9 cellular contexts compared by ENCODE assay signal in genomic region chr7:157000741-157001653, GRCh38. TPM values are rescaled to one million over a fixed set of nuclear protein-coding genes. Genes with fewer than 3 reads are reported as not detected.
DNase-seq lines count a peak whose midpoint lies in the region; ATAC-seq, FAIRE-seq and TF ChIP-seq lines count a peak whose summit lies in the region.
"Had no signal": no experiment of that assay in that cellular context is flagged by ENCODE, and none has a peak within 500 bp of the region (broad histone marks: within the 10 kb centered on the region; RNA-seq: fewer than 3 reads in every experiment).

No MANE protein-coding gene starts in this region.

- H3K36me3 Mint-ChIP-seq in activated naive CD4-positive, alpha-beta T cell treated with anti-CD3 and anti-CD28 coated beads, Interleukin-2, amount 10 ng/mL, durations not matched to agents 7 days and 5 days = no peaks in the 10 kb centered on the region
- H3K36me3 Mint-ChIP-seq in activated T-helper 1 cell treated with anti-CD3 and anti-CD28 coated beads, Interleukin-12 subunit alpha, Interleukin-12 subunit beta, Interleukin-2, Interleukin-4 antibody, amounts not matched to agents 30 ng/mL and 10 ng/mL and 1 ng/mL, durations not matched to agents 14 hours and 24 hours and 36 hours (ENCODE audit: low read depth) = no peaks in the 10 kb centered on the region
- H3K36me3 Mint-ChIP-seq in type B pancreatic cell = peaks cover 4% of the 10 kb centered on the region

- TF ChIP-seq POLR2A in HepG2 (IDR thresholded peaks at IDR 0.05; ENCODE audit: insufficient read depth in 1 of 2, low read depth in 2 of 2, low read length in 2 of 2) = no peak

- H3K9me3 Mint-ChIP-seq in activated naive CD4-positive, alpha-beta T cell treated with anti-CD3 and anti-CD28 coated beads, Interleukin-2, amount 10 ng/mL, durations not matched to agents 7 days and 5 days = no peaks in the 10 kb centered on the region
- H3K9me3 Mint-ChIP-seq in activated T-helper 1 cell treated with anti-CD3 and anti-CD28 coated beads, Interleukin-12 subunit alpha, Interleukin-12 subunit beta, Interleukin-2, Interleukin-4 antibody, amounts not matched to agents 30 ng/mL and 10 ng/mL and 1 ng/mL, durations not matched to agents 14 hours and 24 hours and 36 hours = no peaks in the 10 kb centered on the region
- H3K9me3 Mint-ChIP-seq in type B pancreatic cell = peaks cover 5% of the 10 kb centered on the region

- POLR2A ChIA-PET in HepG2 (lab: Yijun Ruan, JAX) = interaction anchor here (1.0 to 2.1 kb wide), 2 partner anchors 9 to 12 kb away, joined by 4 to 9 read pairs; partner anchors contain the start of gene MNX1

- H3K27me3 ChIP-seq in HepG2 (ENCODE audit: control insufficient read depth in 1 of 2, insufficient read depth in 2 of 2, low read length in 2 of 2) = peaks cover 0 to 27% of the 10 kb centered on the region in 2 experiments; a peak in 4 of 5 replicates

- TF ChIP-seq RAD21 in HepG2 (CRISPR knock-in tag; IDR thresholded peaks at IDR 0.05) = no peak

- H3K27me3 Mint-ChIP-seq in activated naive CD4-positive, alpha-beta T cell treated with anti-CD3 and anti-CD28 coated beads, Interleukin-2, amount 10 ng/mL, durations not matched to agents 7 days and 5 days = peaks cover 100% of the 10 kb centered on the region
- H3K27me3 Mint-ChIP-seq in activated T-helper 1 cell treated with anti-CD3 and anti-CD28 coated beads, Interleukin-12 subunit alpha, Interleukin-12 subunit beta, Interleukin-2, Interleukin-4 antibody, amounts not matched to agents 30 ng/mL and 10 ng/mL and 1 ng/mL, durations not matched to agents 14 hours and 24 hours and 36 hours (ENCODE audit: insufficient read depth) = peaks cover 75% of the 10 kb centered on the region
- peaks cover 86% of the 10 kb centered on the region for H3K27me3 Mint-ChIP-seq in type B pancreatic cell

- no peaks in the 10 kb centered on the region for H3K79me2 ChIP-seq in HepG2 (ENCODE audit: insufficient read depth, low read length)

- intact Hi-C loops in activated T-helper 1 cell treated with anti-CD3 and anti-CD28 coated beads, Interleukin-12 subunit alpha, Interleukin-12 subunit beta, Interleukin-2, Interleukin-4 antibody, amounts not matched to agents 30 ng/mL and 10 ng/mL and 1 ng/mL, durations not matched to agents 14 hours and 24 hours and 36 hours (cut with micrococcal nuclease) = loop anchor here (2.0 to 5.0 kb wide), 3 partner anchors 16 to 1544 kb away; no protein-coding TSS in a partner anchor
- intact Hi-C loops in HepG2 (cut with micrococcal nuclease; ENCODE audit: unreplicated experiment) = no loop called here

- no peak for FAIRE-seq in HepG2 (lab: Jason Lieb, UNC)

- peak; percentile 11; the same call in 1 of the 3 replicates for ATAC-seq in HepG2
- no peak for ATAC-seq in GM21576 (IDR thresholded peaks at IDR 0.05; ENCODE audit: unreplicated experiment)
- no peak for ATAC-seq in HG03520 (IDR thresholded peaks at IDR 0.05; ENCODE audit: unreplicated experiment)
- ATAC-seq in HG03025 (IDR thresholded peaks at IDR 0.05; ENCODE audit: low FRiP score, unreplicated experiment) = no peak

- H4K20me1 ChIP-seq in HepG2 (ENCODE audit: insufficient read depth, low read length) = 0 out of 2 replicates have a peak, but pooled peaks cover 2% of the 10 kb centered on the region

- DNase-seq in activated naive CD4-positive, alpha-beta T cell treated with anti-CD3 and anti-CD28 coated beads, Interleukin-2, amount 10 ng/mL, durations not matched to agents 7 days and 5 days = no peak
- DNase-seq in activated naive CD4-positive, alpha-beta T cell treated with anti-CD3 and anti-CD28 coated beads, Interleukin-2, amount 50 U/mL, for 16 hours = no peak
- DNase-seq in activated T-helper 1 cell treated with anti-CD3 and anti-CD28 coated beads, Interleukin-12 subunit alpha, Interleukin-12 subunit beta, Interleukin-2, Interleukin-4 antibody, amounts not matched to agents 30 ng/mL and 10 ng/mL and 1 ng/mL, durations not matched to agents 14 hours and 24 hours and 36 hours (ENCODE audit: low spot score) = no peak
- no peak for DNase-seq in HepG2 (ENCODE audit: low spot score)
- no peak for DNase-seq in type B pancreatic cell (ENCODE audit: extremely low spot score, unreplicated experiment)

- no peaks in the 10 kb centered on the region for H3K9me3 ChIP-seq in HepG2 (ENCODE audit: low read length)
- H3K9me3 ChIP-seq: SJSA1 had no signal

- H2AFZ ChIP-seq in HepG2 (ENCODE audit: low read length) = no peak overlapping the region

- CTCF ChIA-PET in activated naive CD4-positive, alpha-beta T cell treated with anti-CD3 and anti-CD28 coated beads, Interleukin-2, amount 10 ng/mL, durations not matched to agents 7 days and 5 days (lab: Charles Lee) = no interaction called here
- CTCF ChIA-PET in HepG2 (lab: Yijun Ruan, JAX; ENCODE audit: low intra/inter-chr PET ratio, low total read pairs) = no interaction called here

- H3K4me2 ChIP-seq in HepG2 (ENCODE audit: low read depth, low read length) = peak overlapping the region; percentile 69

- no peak overlapping the region for H3K27ac ChIP-seq in HepG2 (ENCODE audit: extremely low read length, insufficient read depth, low read length)
- H3K27ac ChIP-seq: SJSA1 had no signal

- in situ Hi-C loops in HepG2 (cut with HindIII; ENCODE audit: extremely low pct_ligation_motif_present, low pct_unique_long_range_greater_than_20kb) = no loop called here

- 54% methylated on average over 25 of the region's 25 CpGs for WGBS in HepG2 (ENCODE audit: low lambda C conversion rate)

- no peak overlapping the region for H3K9ac ChIP-seq in HepG2 (ENCODE audit: insufficient read depth, low read depth, low read length)

- no TSS peak for BruUV-seq in HepG2 (replicated peaks; lab: Mats Ljungman, UMichigan)

- peak overlapping the region; percentile 29 for H3K4me3 Mint-ChIP-seq in activated naive CD4-positive, alpha-beta T cell treated with anti-CD3 and anti-CD28 coated beads, Interleukin-2, amount 10 ng/mL, durations not matched to agents 7 days and 5 days
- peak overlapping the region; percentile 15 for H3K4me3 Mint-ChIP-seq in activated T-helper 1 cell treated with anti-CD3 and anti-CD28 coated beads, Interleukin-12 subunit alpha, Interleukin-12 subunit beta, Interleukin-2, Interleukin-4 antibody, amounts not matched to agents 30 ng/mL and 10 ng/mL and 1 ng/mL, durations not matched to agents 14 hours and 24 hours and 36 hours
- H3K4me3 Mint-ChIP-seq in type B pancreatic cell = peak overlapping the region; percentile 80

- H3K4me1 ChIP-seq in HepG2 (ENCODE audit: insufficient read depth, low read length) = peaks cover 10% of the 10 kb centered on the region

- H3K4me1 Mint-ChIP-seq in activated naive CD4-positive, alpha-beta T cell treated with anti-CD3 and anti-CD28 coated beads, Interleukin-2, amount 10 ng/mL, durations not matched to agents 7 days and 5 days = peaks cover 21% of the 10 kb centered on the region
- peaks cover 14% of the 10 kb centered on the region for H3K4me1 Mint-ChIP-seq in activated T-helper 1 cell treated with anti-CD3 and anti-CD28 coated beads, Interleukin-12 subunit alpha, Interleukin-12 subunit beta, Interleukin-2, Interleukin-4 antibody, amounts not matched to agents 30 ng/mL and 10 ng/mL and 1 ng/mL, durations not matched to agents 14 hours and 24 hours and 36 hours (ENCODE audit: low read depth)
- H3K4me1 Mint-ChIP-seq in type B pancreatic cell (ENCODE audit: unreplicated experiment) = peaks cover 10% of the 10 kb centered on the region

- H3K27ac Mint-ChIP-seq in activated naive CD4-positive, alpha-beta T cell treated with anti-CD3 and anti-CD28 coated beads, Interleukin-2, amount 10 ng/mL, durations not matched to agents 7 days and 5 days = peak overlapping the region; percentile 73
- peak overlapping the region; percentile 1 for H3K27ac Mint-ChIP-seq in activated T-helper 1 cell treated with anti-CD3 and anti-CD28 coated beads, Interleukin-12 subunit alpha, Interleukin-12 subunit beta, Interleukin-2, Interleukin-4 antibody, amounts not matched to agents 30 ng/mL and 10 ng/mL and 1 ng/mL, durations not matched to agents 14 hours and 24 hours and 36 hours
- H3K27ac Mint-ChIP-seq in type B pancreatic cell = peak overlapping the region; percentile 22

- TF ChIP-seq EP300 in HepG2 (IDR thresholded peaks at IDR 0.05; ENCODE audit: low read depth in 2 of 2, low read length in 2 of 2) (no peak), HepG2 (CRISPR knock-in tag; IDR thresholded peaks at IDR 0.05; ENCODE audit: borderline replicate concordance) (no peak)

- peaks cover 0 to 3% of the 10 kb centered on the region in 2 experiments; a peak in 1 of 5 replicates for H3K36me3 ChIP-seq in HepG2 (replicated peaks in 1 of 2; ENCODE audit: control insufficient read depth in 1 of 2, insufficient read depth in 2 of 2, low read length in 2 of 2)
- H3K36me3 ChIP-seq: SJSA1 had no signal

- peak overlapping the region; percentile 23 to 69 (median 56); a peak in 4 of 6 replicates for H3K4me3 ChIP-seq in HepG2 (replicated peaks in 1 of 3; ENCODE audit: insufficient read depth in 1 of 3, low read depth in 2 of 3, low read length in 3 of 3)
- H3K4me3 ChIP-seq: SJSA1 had no signal

- TF ChIP-seq CTCF in HepG2 (CRISPR knock-in tag; IDR thresholded peaks at IDR 0.05) (no peak), type B pancreatic cell (conservative IDR thresholded peaks at IDR 0.05) (no peak)

RNA-seq across cellular contexts. Expression of gene MNX1, which starts 9.5 kb away (rescaled TPM):
- not detected in 2 replicates for total RNA-seq in activated T-helper 1 cell treated with anti-CD3 and anti-CD28 coated beads, Interleukin-12 subunit alpha, Interleukin-12 subunit beta, Interleukin-2, Interleukin-4 antibody, amounts not matched to agents 30 ng/mL and 10 ng/mL and 1 ng/mL, durations not matched to agents 14 hours and 24 hours and 36 hours
- 3.6 and 6.1 TPM in 2 replicates for total RNA-seq in HepG2 (2016; rRNA removed; fragmentation: Illumina TruSeq; extraction: Trizol)
- total RNA-seq in HepG2 (2016; cell fraction: cytosol; rRNA removed; fragmentation: Illumina TruSeq; extraction: Trizol; ENCODE audit: low read depth) = 2.4 and 2.5 TPM in 2 replicates
- 3.4 and 9.7 TPM in 2 replicates for total RNA-seq in HepG2 (2016; cell fraction: insoluble cytoplasmic fraction; rRNA removed; fragmentation: Illumina TruSeq; extraction: Trizol)
- 4.5 and 5.6 TPM in 2 replicates for total RNA-seq in HepG2 (2016; cell fraction: membrane; rRNA removed; fragmentation: Illumina TruSeq; extraction: Trizol)
- total RNA-seq in HepG2 (2016; cell fraction: nucleus; rRNA removed; fragmentation: Illumina TruSeq; extraction: Trizol) = 6.7 and 7.4 TPM in 2 replicates
- 0.91 and 0.94 TPM in 2 replicates for polyA plus RNA-seq in HepG2 (2011; rRNA removed)
- polyA plus RNA-seq in HepG2 (2011; cell fraction: cytosol; rRNA removed) = 0.37 and 1.0 TPM in 2 replicates
- 3.8 and 4.5 TPM in 2 replicates for polyA plus RNA-seq in HepG2 (2011; cell fraction: nucleus; rRNA removed)
- 1.7 and 2.4 TPM in 2 replicates for polyA plus RNA-seq in HepG2 (2012)
- 2.2 and 3.2 TPM in 2 replicates for polyA plus RNA-seq in HepG2 (2016; cell fraction: cytosol; fragmentation: Illumina TruSeq; extraction: Trizol; ENCODE audit: low read depth)
- 6.3 and 6.7 TPM in 2 replicates for polyA plus RNA-seq in HepG2 (2016; cell fraction: insoluble cytoplasmic fraction; fragmentation: Illumina TruSeq; extraction: Trizol; ENCODE audit: low read depth)
- polyA plus RNA-seq in HepG2 (2016; cell fraction: membrane; fragmentation: Illumina TruSeq; extraction: Trizol; ENCODE audit: low read depth) = 4.5 and 4.8 TPM in 2 replicates
- polyA plus RNA-seq in HepG2 (2016; cell fraction: nucleus; fragmentation: Illumina TruSeq; extraction: Trizol; ENCODE audit: insufficient read depth, low read depth) = 16.6 TPM in 2 replicates
- 0.98 and 1.5 TPM in 2 replicates for polyA minus RNA-seq in HepG2 (2011; rRNA and poly(A)+ RNA removed; ENCODE audit: low replicate concordance)
- polyA minus RNA-seq in HepG2 (2011; cell fraction: cytosol; rRNA and poly(A)+ RNA removed) = 0.89 and 1.6 TPM in 2 replicates
- polyA minus RNA-seq in HepG2 (2011; cell fraction: nucleus; rRNA and poly(A)+ RNA removed) = 3.2 and 7.9 TPM in 2 replicates
- 14.9 and 27.0 TPM in 2 replicates for total RNA-seq in type B pancreatic cell (ENCODE audit: low replicate concordance)
- total RNA-seq: SJSA1 had no signal

RNA-seq across cellular contexts. Expression of gene NOM1, which starts 51.5 kb away (rescaled TPM):
- 46.4 and 50.9 TPM in 2 replicates for total RNA-seq in activated T-helper 1 cell treated with anti-CD3 and anti-CD28 coated beads, Interleukin-12 subunit alpha, Interleukin-12 subunit beta, Interleukin-2, Interleukin-4 antibody, amounts not matched to agents 30 ng/mL and 10 ng/mL and 1 ng/mL, durations not matched to agents 14 hours and 24 hours and 36 hours
- total RNA-seq in HepG2 (2016; rRNA removed; fragmentation: Illumina TruSeq; extraction: Trizol) (17.3 and 26.2 TPM in 2 replicates), type B pancreatic cell (ENCODE audit: low replicate concordance) (22.3 and 26.9 TPM in 2 replicates)
- 19.4 and 19.6 TPM in 2 replicates for total RNA-seq in HepG2 (2016; cell fraction: cytosol; rRNA removed; fragmentation: Illumina TruSeq; extraction: Trizol; ENCODE audit: low read depth)
- 17.8 and 29.8 TPM in 2 replicates for total RNA-seq in HepG2 (2016; cell fraction: insoluble cytoplasmic fraction; rRNA removed; fragmentation: Illumina TruSeq; extraction: Trizol)
- total RNA-seq in HepG2 (2016; cell fraction: membrane; rRNA removed; fragmentation: Illumina TruSeq; extraction: Trizol) = 9.5 and 9.7 TPM in 2 replicates
- 38.8 and 47.6 TPM in 2 replicates for total RNA-seq in HepG2 (2016; cell fraction: nucleus; rRNA removed; fragmentation: Illumina TruSeq; extraction: Trizol)
- 14.0 and 14.2 TPM in 2 replicates for polyA plus RNA-seq in HepG2 (2011; rRNA removed)
- 3.9 and 4.6 TPM in 2 replicates for polyA plus RNA-seq in HepG2 (2011; cell fraction: cytosol; rRNA removed)
- polyA plus RNA-seq in HepG2 (2011; cell fraction: nucleus; rRNA removed) = 31.2 and 37.8 TPM in 2 replicates
- 12.8 and 13.3 TPM in 2 replicates for polyA plus RNA-seq in HepG2 (2012)
- polyA plus RNA-seq in HepG2 (2016; cell fraction: cytosol; fragmentation: Illumina TruSeq; extraction: Trizol; ENCODE audit: low read depth) = 0.77 and 1.1 TPM in 2 replicates
- 13.4 and 13.7 TPM in 2 replicates for polyA plus RNA-seq in HepG2 (2016; cell fraction: insoluble cytoplasmic fraction; fragmentation: Illumina TruSeq; extraction: Trizol; ENCODE audit: low read depth)
- polyA plus RNA-seq in HepG2 (2016; cell fraction: membrane; fragmentation: Illumina TruSeq; extraction: Trizol; ENCODE audit: low read depth) = 2.3 and 2.8 TPM in 2 replicates
- polyA plus RNA-seq in HepG2 (2016; cell fraction: nucleus; fragmentation: Illumina TruSeq; extraction: Trizol; ENCODE audit: insufficient read depth, low read depth) = 57.7 and 61.6 TPM in 2 replicates
- 25.8 and 45.7 TPM in 2 replicates for polyA minus RNA-seq in HepG2 (2011; rRNA and poly(A)+ RNA removed; ENCODE audit: low replicate concordance)
- polyA minus RNA-seq in HepG2 (2011; cell fraction: cytosol; rRNA and poly(A)+ RNA removed) = 5.3 and 6.9 TPM in 2 replicates
- polyA minus RNA-seq in HepG2 (2011; cell fraction: nucleus; rRNA and poly(A)+ RNA removed) = 44.3 and 51.8 TPM in 2 replicates

Comparison
In these comparisons a context has a peak if more than half of its experiments do, and no peak if none do; other contexts are left out.
1. H3K27ac Mint-ChIP-seq: peak in every context shown above with its lines; median percentile 73 in activated naive CD4-positive, alpha-beta T cell treated with anti-CD3 and anti-CD28 coated beads, Interleukin-2, amount 10 ng/mL, durations not matched to agents 7 days and 5 days; 22 in type B pancreatic cell; 1 in activated T-helper 1 cell treated with anti-CD3 and anti-CD28 coated beads, Interleukin-12 subunit alpha, Interleukin-12 subunit beta, Interleukin-2, Interleukin-4 antibody, amounts not matched to agents 30 ng/mL and 10 ng/mL and 1 ng/mL, durations not matched to agents 14 hours and 24 hours and 36 hours.
2. H3K4me3 Mint-ChIP-seq: peak in every context shown above with its lines; median percentile 80 in type B pancreatic cell; 29 in activated naive CD4-positive, alpha-beta T cell treated with anti-CD3 and anti-CD28 coated beads, Interleukin-2, amount 10 ng/mL, durations not matched to agents 7 days and 5 days; 15 in activated T-helper 1 cell treated with anti-CD3 and anti-CD28 coated beads, Interleukin-12 subunit alpha, Interleukin-12 subunit beta, Interleukin-2, Interleukin-4 antibody, amounts not matched to agents 30 ng/mL and 10 ng/mL and 1 ng/mL, durations not matched to agents 14 hours and 24 hours and 36 hours.